17 cellular contexts compared by ENCODE assay signal in the genomic region with DNA sequence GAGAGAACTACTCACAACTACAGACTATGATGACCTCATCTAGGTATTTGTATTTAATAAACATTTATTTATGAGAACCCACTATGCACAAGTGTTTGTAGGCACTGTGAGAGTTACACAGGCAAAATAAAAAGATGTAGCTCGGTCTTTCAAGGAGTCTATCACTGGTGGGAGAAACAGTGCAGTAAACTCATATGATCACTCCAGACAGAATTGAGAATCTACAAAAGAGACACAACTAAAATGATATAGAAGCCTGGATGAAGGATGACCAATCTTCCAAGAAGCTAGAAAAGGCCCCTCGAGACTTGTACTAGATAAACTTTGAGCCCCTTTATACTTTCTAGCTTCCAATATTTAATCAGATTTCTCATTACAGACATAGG.
"Had no signal": no experiment of that assay in that cellular context is flagged by ENCODE, and none has a peak within 500 bp of the region (broad histone marks: within the 10 kb centered on the region; RNA-seq: fewer than 3 reads in every experiment).

No MANE protein-coding gene starts in this region.

- H3K27ac ChIP-seq: coronary artery, dorsolateral prefrontal cortex, gastrocnemius medialis, neural progenitor cell, testis had no signal

- FAIRE-seq: bronchial epithelial cell had no signal

- H3K36me3 ChIP-seq: gastrocnemius medialis, neural progenitor cell had no signal

- H3K4me3 ChIP-seq: gastrocnemius medialis, neural progenitor cell, testis had no signal

- H3K9me3 ChIP-seq: gastrocnemius medialis, testis had no signal

- H3K9ac ChIP-seq: neural progenitor cell had no signal

- H2AFZ ChIP-seq: neural progenitor cell had no signal

- DNase-seq: activated CD4-positive, alpha-beta memory T cell treated with anti-CD3 and anti-CD28 coated beads, Interleukin-2, amount 10 ng/mL, durations not matched to agents 7 days and 5 days; activated CD4-positive, CD25-positive, alpha-beta regulatory T cell treated with anti-CD3 and anti-CD28 coated beads, Interleukin-2, amount 50 U/mL, for 72 hours; activated CD8-positive, alpha-beta memory T cell treated with anti-CD3 and anti-CD28 coated beads, Interleukin-2, amount 50 U/mL, for 48 hours; activated gamma-delta T cell; activated naive CD4-positive, alpha-beta T cell treated with anti-CD3 and anti-CD28 coated beads, Interleukin-2, amount 10 ng/mL, durations not matched to agents 7 days and 5 days; activated T-cell treated with anti-CD3 and anti-CD28 coated beads, Interleukin-2, amount 50 U/mL, for 24 hours; effector memory CD4-positive, alpha-beta T cell; gastrocnemius medialis; stimulated activated CD4-positive, alpha-beta T cell treated with anti-CD3 and anti-CD28 coated beads, Interleukin-12 subunit alpha, Interleukin-12 subunit beta, amount 100 ng/mL, for 4 hours; stimulated activated CD4-positive, alpha-beta T cell treated with anti-CD3 and anti-CD28 coated beads, Interleukin-4, amount 100 ng/mL, for 1 hour had no signal

- H3K4me1 ChIP-seq: testis had no signal

- H3K27me3 ChIP-seq: gastrocnemius medialis, neural progenitor cell, testis had no signal

- ATAC-seq: naive thymus-derived CD8-positive, alpha-beta T cell; stimulated activated naive CD8-positive, alpha-beta T cell treated with anti-CD3 and anti-CD28 coated beads, Interleukin-15, Interleukin-2, amounts not matched to agents 100 U/mL and 50 U/mL, for 24 hours had no signal
